Comparison of ENCODE assay signal across 13 cellular contexts in the genomic region with DNA sequence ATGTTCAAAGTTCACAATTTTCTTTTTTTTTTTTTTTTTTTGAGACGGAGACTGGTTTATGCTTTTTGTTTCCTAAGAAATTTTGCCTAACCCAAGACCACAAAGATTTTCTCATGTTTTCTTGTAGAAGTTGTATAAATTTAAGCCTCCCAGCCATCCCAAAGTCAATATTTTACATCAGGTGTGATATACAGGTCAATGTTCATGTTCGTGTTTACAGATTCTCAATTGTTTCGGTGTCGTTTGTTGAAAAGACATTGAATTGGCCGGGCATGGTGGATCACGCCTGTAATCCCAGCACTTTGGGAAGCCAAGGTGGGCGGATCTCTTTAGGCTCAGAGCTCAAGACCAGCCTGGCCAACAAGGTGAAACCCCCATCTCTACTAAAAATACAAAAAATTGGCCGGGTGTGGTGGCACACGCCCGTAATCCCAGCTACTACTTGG. TPM values are rescaled to one million over a fixed set of nuclear protein-coding genes. Genes with fewer than 3 reads are reported as not detected.
"Had no signal": no experiment of that assay in that cellular context is flagged by ENCODE, and none has a peak within 500 bp of the region (broad histone marks: within the 10 kb centered on the region; RNA-seq: fewer than 3 reads in every experiment).

No MANE protein-coding gene starts in this region.

- H3K9me3 Mint-ChIP-seq: activated T-cell treated with anti-CD3 and anti-CD28 coated beads, Interleukin-2, amount 50 U/mL, for 4 hours had no signal

- H3K4me2 ChIP-seq: smooth muscle cell had no signal

- H3K4me3 ChIP-seq: gastroesophageal sphincter, smooth muscle cell, upper lobe of left lung had no signal

- DNase-seq: activated CD4-positive, alpha-beta T cell treated with anti-CD3 and anti-CD28 coated beads, Interleukin-2, amount 50 U/mL, for 1 hour; activated CD4-positive, CD25-positive, alpha-beta regulatory T cell; activated gamma-delta T cell treated with Interleukin-2 at 50 U/mL for 16 hours; activated T-cell treated with anti-CD3 and anti-CD28 coated beads, Interleukin-2, amount 50 U/mL, for 4 hours; aorta; effector CD4-positive, alpha-beta T cell; stimulated activated naive CD4-positive, alpha-beta T cell; substantia nigra; upper lobe of left lung had no signal

- H3K9me3 ChIP-seq: gastroesophageal sphincter, upper lobe of left lung had no signal

- H3K4me3 Mint-ChIP-seq: activated T-cell treated with anti-CD3 and anti-CD28 coated beads, Interleukin-2, amount 50 U/mL, for 4 hours had no signal

- H3K27me3 ChIP-seq: gastroesophageal sphincter, upper lobe of left lung had no signal

- H3K27me3 Mint-ChIP-seq: progenitor cell of endocrine pancreas had no signal

- H3K27ac Mint-ChIP-seq: progenitor cell of endocrine pancreas had no signal

- ATAC-seq: activated T-cell treated with anti-CD3 and anti-CD28 coated beads, Interleukin-2, amount 50 U/mL, for 4 hours; gastroesophageal sphincter; right cardiac atrium had no signal

- H3K27ac ChIP-seq: upper lobe of left lung had no signal

RNA-seq across cellular contexts. Expression of gene TIGD3, which starts 47.3 kb away (rescaled TPM):
- polyA plus RNA-seq: smooth muscle cell had no signal
